In genomic region chr2:227238242-227239237, GRCh38 we compare ENCODE assay signal across 8 cellular contexts.
DNase-seq lines count a peak whose midpoint lies in the region; ATAC-seq, FAIRE-seq and TF ChIP-seq lines count a peak whose summit lies in the region.

No MANE protein-coding gene starts in this region.

- WGBS in adrenal gland, 4 donors: 29 to 36% (median 32%) methylated on average over 10 of the region's 10 CpGs
- 23 to 38% methylated on average over 10 of the region's 10 CpGs for WGBS in sigmoid colon, 2 donors

- POLR2A ChIA-PET in AG04449 (lab: Yijun Ruan, JAX): no interaction called here

- H3K4me3 ChIP-seq in AG04449 (ENCODE audit: low read depth, low read length) (no peak overlapping the region), adrenal gland (no peak overlapping the region), sigmoid colon (no peak overlapping the region)

- TF ChIP-seq CTCF in AG04449 (IDR thresholded peaks at IDR 0.05; ENCODE audit: insufficient read depth, low read length, missing control alignments): peak; percentile 88
- TF ChIP-seq CTCF in adrenal gland (IDR thresholded peaks at IDR 0.05): peak; percentile 90 to 99 (median 91)
- TF ChIP-seq CTCF in sigmoid colon (IDR thresholded peaks at IDR 0.05): peak; percentile 38 to 87 (median 81)

- peaks cover 0 to 5% of the 10 kb centered on the region in 2 donors for H3K4me1 ChIP-seq in adrenal gland (replicated peaks in 1 of 2)
- peaks cover 0 to 7% (median 0%) of the 10 kb centered on the region in 4 donors for H3K4me1 ChIP-seq in sigmoid colon

- no peak for TF ChIP-seq POLR2A in GM12891 (IDR thresholded peaks at IDR 0.05; ENCODE audit: low read depth, low read length)
- no peak for TF ChIP-seq POLR2A in adrenal gland (IDR thresholded peaks at IDR 0.05)
- TF ChIP-seq POLR2A in sigmoid colon (IDR thresholded peaks at IDR 0.05): no peak

- DNase-seq in AG04449 (ENCODE audit: low read depth, low spot score): no peak
- peak; percentile 27 for DNase-seq in GM12891 (ENCODE audit: insufficient read length, low spot score)
- peak; percentile 74 for DNase-seq in HT-29 (ENCODE audit: low spot score)
- DNase-seq in SKM-1 treated with dmso at 0.1 percent for 144 hours (lab: John Stamatoyannopoulos, UW; ENCODE audit: unreplicated experiment): peak; percentile 40
- peak; percentile 63 to 92 (median 80) for DNase-seq in adrenal gland
- DNase-seq in left ventricle myocardium superior: peak; percentile 76
- DNase-seq in sigmoid colon: peak; percentile 75

- H3K27me3 ChIP-seq in adrenal gland: no peaks in the 10 kb centered on the region
- H3K27me3 ChIP-seq in sigmoid colon: no peaks in the 10 kb centered on the region

- TF ChIP-seq EP300 in sigmoid colon (IDR thresholded peaks at IDR 0.05): no peak

- H3K27ac ChIP-seq in adrenal gland: no peak overlapping the region
- H3K27ac ChIP-seq in sigmoid colon: no peak overlapping the region

- H3K9me3 ChIP-seq in adrenal gland (replicated peaks in 1 of 3): no peaks in the 10 kb centered on the region
- H3K9me3 ChIP-seq in sigmoid colon: no peaks in the 10 kb centered on the region

- ATAC-seq in left ventricle myocardium superior (peak; percentile 44), GM18517 (IDR thresholded peaks at IDR 0.05; ENCODE audit: unreplicated experiment) (no peak)

- intact Hi-C loops in adrenal gland (cut with DNase I) (loop anchor here in 1 of 2 donors (5.0 kb wide), 1 partner anchor 106 kb away; no protein-coding TSS in a partner anchor), left ventricle myocardium superior (cut with micrococcal nuclease) (no loop called here), sigmoid colon (cut with DNase I) (loop anchor here (1.0 to 5.0 kb wide), 2 partner anchors 109 to 1571 kb away; no protein-coding TSS in a partner anchor)

- no peaks in the 10 kb centered on the region for H3K36me3 ChIP-seq in adrenal gland (replicated peaks in 1 of 2)
- H3K36me3 ChIP-seq in sigmoid colon: no peaks in the 10 kb centered on the region

- peak; percentile 86 for FAIRE-seq in GM12891 (lab: Jason Lieb, UNC)

- CTCF ChIA-PET in AG04449 (lab: Yijun Ruan, JAX): interaction anchor here (0.6 to 7.1 kb wide), 40 partner anchors 8 to 1586 kb away, joined by 3 to 173 read pairs (median 4); partner anchors contain the start of gene TM4SF20

TF ChIP-seq in GM12891, 5 proteins besides CTCF, POLR2A, EP300 and RAD21:
- TF ChIP-seq SPI1 (IDR thresholded peaks at IDR 0.05; ENCODE audit: low read depth, low read length) (no peak), POU2F2 (IDR thresholded peaks at IDR 0.05; ENCODE audit: low read depth, low read length) (no peak)
